8 cellular contexts compared by ENCODE assay signal in the genomic region with DNA sequence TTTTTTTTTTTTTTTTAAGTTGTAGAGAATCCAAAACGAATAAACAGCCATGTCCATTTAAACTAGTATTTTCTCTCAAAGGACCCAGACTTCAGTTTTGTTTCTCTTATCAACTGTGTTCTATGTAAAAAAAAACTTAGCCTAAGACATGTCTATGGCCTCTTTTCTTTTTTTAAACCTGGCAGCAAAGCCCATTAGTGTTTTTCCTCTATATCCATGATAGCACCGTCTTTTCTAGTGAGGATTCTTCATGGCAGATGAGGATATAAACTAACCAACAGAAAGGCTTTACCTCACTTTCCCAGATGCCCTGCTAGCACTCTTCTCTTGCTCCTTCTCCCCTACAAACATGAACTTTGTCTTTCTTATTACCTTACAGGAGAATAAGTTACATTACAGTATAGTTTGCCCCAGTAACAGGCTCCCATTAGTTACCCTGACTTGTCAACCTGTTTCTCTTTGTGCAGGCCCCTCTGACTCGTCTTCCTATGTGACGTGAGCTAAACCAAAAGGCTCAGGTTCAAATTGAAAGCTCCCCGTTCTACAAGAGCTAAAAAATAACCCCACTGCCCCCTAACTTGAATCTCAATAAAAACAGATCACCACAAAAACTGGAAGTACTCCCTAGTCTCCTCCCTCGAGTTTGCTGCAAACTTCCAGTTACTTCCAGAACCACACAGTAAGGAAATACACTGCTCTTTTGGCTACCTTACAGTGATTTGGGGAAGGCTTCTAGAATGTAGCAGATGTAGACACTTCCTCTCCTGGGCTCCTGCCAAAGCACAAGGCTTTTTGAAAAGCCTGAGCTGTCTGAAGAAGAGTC. TPM values are rescaled to one million over a fixed set of nuclear protein-coding genes. Genes with fewer than 3 reads are reported as not detected.
DNase-seq lines count a peak whose midpoint lies in the region; ATAC-seq and TF ChIP-seq lines count a peak whose summit lies in the region.
"Had no signal": no experiment of that assay in that cellular context is flagged by ENCODE, and none has a peak within 500 bp of the region (broad histone marks: within the 10 kb centered on the region; RNA-seq: fewer than 3 reads in every experiment).

No MANE protein-coding gene starts in this region.

- 9 to 12% methylated on average over 6 of the region's 6 CpGs for WGBS in heart right ventricle, 2 donors

- peak overlapping the region in 8 of 10 donors; percentile 4 to 43 (median 25) for H3K4me3 ChIP-seq in heart right ventricle
- no peak overlapping the region for H3K4me3 ChIP-seq in skeletal muscle cell (ENCODE audit: low read depth, low read length)
- H3K4me3 ChIP-seq: SJSA1 had no signal

- no peaks in the 10 kb centered on the region for H3K27me3 ChIP-seq in heart right ventricle
- H3K27me3 ChIP-seq: SJSA1 had no signal

- H3K4me1 ChIP-seq in heart right ventricle, result peaks cover 0 to 45% (median 27%) of the 10 kb centered on the region in 9 donors

- peak; percentile 80 to 96 (median 90) for ATAC-seq in heart right ventricle
- no peak for ATAC-seq in HG02759 (IDR thresholded peaks at IDR 0.05; ENCODE audit: unreplicated experiment)
- ATAC-seq in HG02623 (IDR thresholded peaks at IDR 0.05; ENCODE audit: unreplicated experiment), result no peak
- no peak for ATAC-seq in HG02938 (IDR thresholded peaks at IDR 0.05; ENCODE audit: unreplicated experiment)

- H3K27ac ChIP-seq in heart right ventricle, result peak overlapping the region; percentile 29 to 87 (median 78)
- H3K27ac ChIP-seq: SJSA1 had no signal

- DNase-seq in HFFc6 (peak; percentile 53), heart right ventricle (peak in 1 of 2 donors; percentile 83), skeletal muscle cell (ENCODE audit: low read depth) (peak; percentile 21)
- no peak for DNase-seq in activated T-helper 1 cell treated with anti-CD3 and anti-CD28 coated beads, Interleukin-12 subunit alpha, Interleukin-12 subunit beta, Interleukin-2, Interleukin-4 antibody, amounts not matched to agents 30 ng/mL and 10 ng/mL and 1 ng/mL, durations not matched to agents 14 hours and 24 hours and 36 hours (ENCODE audit: low spot score)

- no peaks in the 10 kb centered on the region for H3K9me3 ChIP-seq in heart right ventricle
- H3K9me3 ChIP-seq: SJSA1 had no signal

- TF ChIP-seq CTCF in HFFc6 (IDR thresholded peaks at IDR 0.05) (no peak), heart right ventricle (IDR thresholded peaks at IDR 0.05) (no peak)

- peak overlapping the region; percentile 72 for H3K4me3 Mint-ChIP-seq in HFFc6
- peak overlapping the region; percentile 38 for H3K4me3 Mint-ChIP-seq in activated T-helper 1 cell treated with anti-CD3 and anti-CD28 coated beads, Interleukin-12 subunit alpha, Interleukin-12 subunit beta, Interleukin-2, Interleukin-4 antibody, amounts not matched to agents 30 ng/mL and 10 ng/mL and 1 ng/mL, durations not matched to agents 14 hours and 24 hours and 36 hours

- intact Hi-C loops in activated T-helper 1 cell treated with anti-CD3 and anti-CD28 coated beads, Interleukin-12 subunit alpha, Interleukin-12 subunit beta, Interleukin-2, Interleukin-4 antibody, amounts not matched to agents 30 ng/mL and 10 ng/mL and 1 ng/mL, durations not matched to agents 14 hours and 24 hours and 36 hours (cut with micrococcal nuclease), result no loop called here
- intact Hi-C loops in heart right ventricle (cut with DNase I), result no loop called here

- H3K4me1 Mint-ChIP-seq in HFFc6 (ENCODE audit: low read depth), result peaks cover 21% of the 10 kb centered on the region
- H3K4me1 Mint-ChIP-seq in activated T-helper 1 cell treated with anti-CD3 and anti-CD28 coated beads, Interleukin-12 subunit alpha, Interleukin-12 subunit beta, Interleukin-2, Interleukin-4 antibody, amounts not matched to agents 30 ng/mL and 10 ng/mL and 1 ng/mL, durations not matched to agents 14 hours and 24 hours and 36 hours (ENCODE audit: low read depth), result peaks cover 32% of the 10 kb centered on the region

- peaks cover 0 to 37% (median 11%) of the 10 kb centered on the region in 9 donors for H3K36me3 ChIP-seq in heart right ventricle

- H3K9me3 Mint-ChIP-seq in HFFc6, result no peaks in the 10 kb centered on the region
- no peaks in the 10 kb centered on the region for H3K9me3 Mint-ChIP-seq in activated T-helper 1 cell treated with anti-CD3 and anti-CD28 coated beads, Interleukin-12 subunit alpha, Interleukin-12 subunit beta, Interleukin-2, Interleukin-4 antibody, amounts not matched to agents 30 ng/mL and 10 ng/mL and 1 ng/mL, durations not matched to agents 14 hours and 24 hours and 36 hours

- peak overlapping the region; percentile 84 for H3K27ac Mint-ChIP-seq in HFFc6
- H3K27ac Mint-ChIP-seq in activated T-helper 1 cell treated with anti-CD3 and anti-CD28 coated beads, Interleukin-12 subunit alpha, Interleukin-12 subunit beta, Interleukin-2, Interleukin-4 antibody, amounts not matched to agents 30 ng/mL and 10 ng/mL and 1 ng/mL, durations not matched to agents 14 hours and 24 hours and 36 hours, result peak overlapping the region; percentile 75

- H3K27me3 Mint-ChIP-seq in HFFc6 (ENCODE audit: insufficient read depth), result peaks cover 1% of the 10 kb centered on the region; the same call in 1 of the 2 replicates
- H3K27me3 Mint-ChIP-seq in activated T-helper 1 cell treated with anti-CD3 and anti-CD28 coated beads, Interleukin-12 subunit alpha, Interleukin-12 subunit beta, Interleukin-2, Interleukin-4 antibody, amounts not matched to agents 30 ng/mL and 10 ng/mL and 1 ng/mL, durations not matched to agents 14 hours and 24 hours and 36 hours (ENCODE audit: insufficient read depth), result no peaks in the 10 kb centered on the region

- H3K36me3 Mint-ChIP-seq in HFFc6 (ENCODE audit: low read depth), result peaks cover 9% of the 10 kb centered on the region
- peaks cover 27% of the 10 kb centered on the region for H3K36me3 Mint-ChIP-seq in activated T-helper 1 cell treated with anti-CD3 and anti-CD28 coated beads, Interleukin-12 subunit alpha, Interleukin-12 subunit beta, Interleukin-2, Interleukin-4 antibody, amounts not matched to agents 30 ng/mL and 10 ng/mL and 1 ng/mL, durations not matched to agents 14 hours and 24 hours and 36 hours (ENCODE audit: low read depth)

RNA-seq across cellular contexts. Expression of gene P4HA1, which starts 20.1 kb away (rescaled TPM):
- 100 to 1,000 TPM; 117 to 192 (median 127) TPM for total RNA-seq in HFFc6 (2021; fragmentation: NEBNext Ultra II Directional; extraction: Animal tissue kit (Norgen Biotek cat#: 25700))
- total RNA-seq in activated T-helper 1 cell treated with anti-CD3 and anti-CD28 coated beads, Interleukin-12 subunit alpha, Interleukin-12 subunit beta, Interleukin-2, Interleukin-4 antibody, amounts not matched to agents 30 ng/mL and 10 ng/mL and 1 ng/mL, durations not matched to agents 14 hours and 24 hours and 36 hours, result 52.8 and 54.5 TPM in 2 replicates
- 10 to 100 TPM; 44.4 to 67.3 (median 51.5) TPM for total RNA-seq in heart right ventricle
- polyA plus RNA-seq in heart right ventricle, result 10 to 100 TPM; 17.3 to 20.8 TPM

RNA-seq across cellular contexts. Expression of gene NUDT13, which starts 33.7 kb away (rescaled TPM):
- 1 to 10 TPM; 1.3 to 2.3 (median 2.1) TPM for total RNA-seq in HFFc6 (2021; fragmentation: NEBNext Ultra II Directional; extraction: Animal tissue kit (Norgen Biotek cat#: 25700))
- 0.81 and 0.83 TPM in 2 replicates for total RNA-seq in activated T-helper 1 cell treated with anti-CD3 and anti-CD28 coated beads, Interleukin-12 subunit alpha, Interleukin-12 subunit beta, Interleukin-2, Interleukin-4 antibody, amounts not matched to agents 30 ng/mL and 10 ng/mL and 1 ng/mL, durations not matched to agents 14 hours and 24 hours and 36 hours
- 1 to 10 TPM; 1.8 to 5.2 (median 4.0) TPM for total RNA-seq in heart right ventricle
- 10 to 100 TPM in 1 of 2 donors, 1 to 10 TPM in 1; 1.4 to 11.0 TPM for polyA plus RNA-seq in heart right ventricle

Comparison
In these comparisons a context has a peak if more than half of its experiments do, and no peak if none do; other contexts are left out.
1. ATAC-seq: peak in heart right ventricle (8 of 8); none in HG02759 (single experiment), HG02623 (single experiment) and HG02938 (single experiment).